9 cellular contexts compared by ENCODE assay signal in the genomic region with DNA sequence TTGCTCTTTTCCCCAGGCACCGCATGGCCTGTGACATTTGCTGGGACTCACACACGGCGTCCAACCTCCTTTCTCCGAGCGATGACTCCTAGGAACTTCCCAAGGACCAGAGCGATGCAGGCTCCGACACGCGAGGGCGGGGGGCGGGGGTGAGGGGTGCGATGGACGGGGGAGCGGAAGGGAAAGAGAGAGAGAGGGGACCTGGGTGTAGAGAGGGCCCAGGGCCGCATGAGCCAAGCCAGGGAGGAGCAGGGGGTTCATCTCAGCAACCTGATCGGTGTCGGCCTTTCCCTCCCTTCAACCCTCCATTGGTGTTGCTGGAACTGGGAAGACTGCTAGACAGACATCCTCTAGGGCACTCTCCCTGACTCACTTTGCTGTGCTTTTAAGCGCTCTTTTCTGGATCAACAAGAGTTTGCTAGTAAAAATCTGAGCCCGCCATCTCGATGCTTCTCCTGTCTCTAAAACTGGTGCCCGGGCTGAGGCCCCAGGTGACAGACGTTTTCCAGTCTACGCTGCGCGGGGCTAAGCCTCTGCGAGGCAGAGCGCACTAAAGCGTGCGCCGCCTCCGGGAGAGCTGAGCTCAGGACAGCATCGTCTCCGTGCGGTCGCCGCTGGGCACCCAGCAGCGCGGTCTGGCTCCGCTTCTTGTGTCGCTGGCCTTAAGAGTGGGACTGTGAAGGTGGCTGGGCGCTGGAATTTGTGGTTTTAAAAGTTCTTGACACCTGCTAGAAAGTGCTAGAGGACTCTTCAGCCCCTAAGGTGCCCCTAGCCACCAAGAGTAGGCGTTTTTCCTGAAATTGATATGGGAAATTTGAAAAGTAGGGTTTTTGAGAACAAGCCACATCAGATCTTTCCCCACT. TPM values are rescaled to one million over a fixed set of nuclear protein-coding genes. Genes with fewer than 3 reads are reported as not detected.
A peak's percentile ranks its signal among the peaks of the same experiment; 100 is the strongest.
DNase-seq lines count a peak whose midpoint lies in the region; ATAC-seq and TF ChIP-seq lines count a peak whose summit lies in the region.
"Had no signal": no experiment of that assay in that cellular context is flagged by ENCODE, and none has a peak within 500 bp of the region (broad histone marks: within the 10 kb centered on the region; RNA-seq: fewer than 3 reads in every experiment).

No MANE protein-coding gene starts in this region.

- WGBS in aorta, 2 donors = 2 to 4% methylated on average over 42 of the region's 42 CpGs
- 7 to 15% methylated on average over 21 to 35 of the region's 42 CpGs for WGBS in tibial nerve, 2 donors

- intact Hi-C loops in aorta (cut with DNase I) = loop anchor here in 1 of 2 donors (5.0 kb wide), 1 partner anchor 188 kb away; no protein-coding TSS in a partner anchor

- H3K36me3 ChIP-seq in BE2C (no peaks in the 10 kb centered on the region), muscle layer of duodenum (ENCODE audit: control insufficient read depth in 1 of 2, insufficient read depth in 2 of 2, low read length in 2 of 2) (no peaks in the 10 kb centered on the region), aorta (ENCODE audit: control insufficient read depth in 1 of 2, insufficient read depth in 2 of 2, low read length in 1 of 2) (no peaks in the 10 kb centered on the region), tibial nerve (no peaks in the 10 kb centered on the region)

- no peaks in the 10 kb centered on the region; the same call in 1 of the 2 replicates for H3K4me1 ChIP-seq in BE2C
- peaks cover 0 to 26% of the 10 kb centered on the region in 2 donors for H3K4me1 ChIP-seq in muscle layer of duodenum (ENCODE audit: control insufficient read depth in 1 of 2, insufficient read depth in 2 of 2, low read length in 2 of 2)
- peaks cover 0 to 5% of the 10 kb centered on the region in 2 donors for H3K4me1 ChIP-seq in aorta (ENCODE audit: control insufficient read depth in 1 of 2, insufficient read depth in 2 of 2, low read length in 2 of 2)
- peaks cover 0 to 44% (median 6%) of the 10 kb centered on the region in 4 donors for H3K4me1 ChIP-seq in tibial nerve

- TF ChIP-seq CTCF in BE2C (IDR thresholded peaks at IDR 0.05; ENCODE audit: low read depth, low read length) (no peak), choroid plexus epithelial cell (conservative IDR thresholded peaks at IDR 0.05; ENCODE audit: low read depth, low read length) (peak; percentile 32), tibial nerve (IDR thresholded peaks at IDR 0.05) (no peak)

- H3K27me3 ChIP-seq in BE2C (peaks cover 96% of the 10 kb centered on the region), muscle layer of duodenum (ENCODE audit: low read depth, low read length) (peaks cover 17% of the 10 kb centered on the region), aorta (ENCODE audit: control insufficient read depth in 1 of 2, insufficient read depth in 2 of 2, low read length in 1 of 2) (no peaks in the 10 kb centered on the region), tibial nerve (peaks cover 0 to 34% of the 10 kb centered on the region in 2 donors)

- DNase-seq in BE2C = peak; percentile 53
- peak; percentile 36 for DNase-seq in choroid plexus epithelial cell (ENCODE audit: low read depth)
- peak; percentile 57 to 78 for DNase-seq in aorta
- no peak for DNase-seq in NCI-H748 (lab: John Stamatoyannopoulos, UW; ENCODE audit: unreplicated experiment)
- DNase-seq in tibial nerve (ENCODE audit: low spot score in 2 of 2) = no peak

- no peak for TF ChIP-seq EP300 in tibial nerve (IDR thresholded peaks at IDR 0.05)

- H3K9me3 ChIP-seq in BE2C (no peaks in the 10 kb centered on the region), muscle layer of duodenum (ENCODE audit: control insufficient read depth in 1 of 2, low read length in 2 of 2) (no peaks in the 10 kb centered on the region), aorta (ENCODE audit: control insufficient read depth, low read length) (no peaks in the 10 kb centered on the region), tibial nerve (no peaks in the 10 kb centered on the region)

- H3K27ac ChIP-seq in muscle layer of duodenum (ENCODE audit: low read length) = no peak overlapping the region
- H3K27ac ChIP-seq in aorta (ENCODE audit: low read depth in 1 of 2, low read length in 2 of 2) = no peak overlapping the region
- H3K27ac ChIP-seq in tibial nerve = no peak overlapping the region
- H3K27ac ChIP-seq: skin epidermis had no signal

- H3K4me3 ChIP-seq in BE2C (ENCODE audit: low read depth, low read length) (peak overlapping the region; percentile 22), choroid plexus epithelial cell (ENCODE audit: low read depth, low read length) (peak overlapping the region; percentile 51), muscle layer of duodenum (ENCODE audit: low read depth in 1 of 2, low read length in 2 of 2) (peak overlapping the region; percentile 28 to 42), aorta (ENCODE audit: low read length in 2 of 2) (peak overlapping the region; percentile 8 to 13), tibial nerve (peak overlapping the region in 2 of 4 donors; percentile 27 to 44)
- H3K4me3 ChIP-seq: skin epidermis had no signal

- no peak for TF ChIP-seq POLR2A in tibial nerve (IDR thresholded peaks at IDR 0.05)

- ATAC-seq in HG03432 (IDR thresholded peaks at IDR 0.05; ENCODE audit: unreplicated experiment) = peak; percentile 62
- ATAC-seq in aorta (ENCODE audit: low FRiP score) = peak; percentile 68
- ATAC-seq in HG02571 (IDR thresholded peaks at IDR 0.05; ENCODE audit: unreplicated experiment) = no peak

RNA-seq across cellular contexts. Expression of a gene that starts 1.0 kb away (rescaled TPM):
- polyA plus RNA-seq in BE2C (2012; ENCODE audit: insufficient read depth, insufficient read length, low read depth) = not detected
- total RNA-seq in aorta (1 to 10 TPM; 1.5 to 2.5 TPM), tibial nerve (1 to 10 TPM in 1 of 4 donors, not detected in 3; 1.8 TPM)
- polyA plus RNA-seq in aorta = 1 to 10 TPM; 2.1 to 2.4 TPM

RNA-seq across cellular contexts. Expression of a gene that starts 21.6 kb away (rescaled TPM):
- 14.7 TPM for polyA plus RNA-seq in BE2C (2012; ENCODE audit: insufficient read depth, insufficient read length, low read depth)
- total RNA-seq in aorta (10 to 100 TPM; 16.7 to 26.1 TPM), tibial nerve (10 to 100 TPM; 21.6 to 27.9 (median 22.2) TPM)
- polyA plus RNA-seq in aorta = 1 to 10 TPM; 3.4 to 5.2 TPM

Comparison
In these comparisons a context has a peak if more than half of its experiments do, and no peak if none do; other contexts are left out.
1. DNase-seq: peak in BE2C (single experiment), choroid plexus epithelial cell (single experiment) and aorta (2 of 2); none in NCI-H748 (single experiment) and tibial nerve (0 of 2).